36 cellular contexts compared by ENCODE assay signal in the genomic region with DNA sequence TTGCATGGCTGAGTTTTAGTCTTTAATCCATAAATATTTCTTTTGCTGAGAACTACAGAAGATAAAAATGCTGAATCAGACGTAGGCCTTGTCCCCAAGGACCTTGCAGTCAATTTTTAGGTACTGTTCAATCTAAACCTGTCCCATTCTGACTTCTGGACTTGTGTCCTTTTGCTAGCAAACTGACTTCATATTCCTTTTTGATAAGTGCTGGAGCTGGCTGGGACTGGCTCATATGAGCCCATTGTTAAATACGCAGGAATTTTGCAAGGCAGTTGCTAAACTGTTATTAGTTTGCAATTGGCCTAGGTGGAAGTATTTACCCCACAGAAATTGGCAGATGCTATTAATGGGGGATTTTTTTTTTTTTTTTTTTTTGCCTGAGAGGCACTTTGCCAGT.
DNase-seq lines count a peak whose midpoint lies in the region; ATAC-seq, FAIRE-seq and TF ChIP-seq lines count a peak whose summit lies in the region.
"Had no signal": no experiment of that assay in that cellular context is flagged by ENCODE, and none has a peak within 500 bp of the region (broad histone marks: within the 10 kb centered on the region; RNA-seq: fewer than 3 reads in every experiment).

No MANE protein-coding gene starts in this region.

- H3K79me2 ChIP-seq in GM23338 (replicated peaks; ENCODE audit: insufficient read depth) (no peaks in the 10 kb centered on the region), H1 (ENCODE audit: control insufficient read depth in 1 of 2, insufficient read depth in 2 of 2, low read length in 2 of 2) (no peaks in the 10 kb centered on the region)

- H2AK5ac ChIP-seq in H1 (ENCODE audit: low read depth, low read length) (no peak overlapping the region), neuronal stem cell (ENCODE audit: low read depth, low read length) (no peak overlapping the region)

- no peaks in the 10 kb centered on the region for H3K9me2 ChIP-seq in GM23338 (ENCODE audit: insufficient read depth)

- CTCF ChIA-PET in H1 (lab: Charles Lee; ENCODE audit: partially characterized antibody): no interaction called here

- H3K27me3 ChIP-seq in GM23338 (ENCODE audit: insufficient read depth) (no peaks in the 10 kb centered on the region), H1 (replicated peaks in 1 of 4; ENCODE audit: control insufficient read depth in 3 of 4, extremely low read depth in 1 of 4, insufficient read depth in 3 of 4, low read length in 3 of 4) (no peaks in the 10 kb centered on the region), neuronal stem cell (ENCODE audit: control insufficient read depth in 3 of 3, insufficient read depth in 3 of 3, low read depth in 1 of 3, low read length in 3 of 3) (no peaks in the 10 kb centered on the region), esophagus muscularis mucosa (no peaks in the 10 kb centered on the region), SJCRH30 (no peaks in the 10 kb centered on the region)
- H3K27me3 ChIP-seq: BE2C; BLaER1; BLaER1 treated with 17β-estradiol and CSF1 and Interleukin-3, amounts not matched to agents 10 nM and 100 nM had no signal

- ATAC-seq in GM23338 (no peak), left lobe of liver (peak; percentile 71), sciatic nerve (no peak)
- ATAC-seq: A549; CD8-positive, alpha-beta T cell had no signal

- H3F3A ChIP-seq in GM23338 (replicated peaks; ENCODE audit: low read depth): no peaks in the 10 kb centered on the region

- H2BK15ac ChIP-seq in H1 (ENCODE audit: low read length) (no peak overlapping the region), neuronal stem cell (ENCODE audit: low read length) (no peak overlapping the region)

- H3K4me1 ChIP-seq in GM23338 (ENCODE audit: insufficient read depth) (no peaks in the 10 kb centered on the region), H1 (replicated peaks in 1 of 4; ENCODE audit: control insufficient read depth in 3 of 4, insufficient read depth in 4 of 4, low read length in 3 of 4) (no peaks in the 10 kb centered on the region), neuronal stem cell (ENCODE audit: control insufficient read depth in 2 of 2, insufficient read depth in 1 of 2, low read depth in 1 of 2, low read length in 2 of 2) (peaks cover 0 to 2% of the 10 kb centered on the region in 2 donors), esophagus muscularis mucosa (no peaks in the 10 kb centered on the region), SJCRH30 (no peaks in the 10 kb centered on the region)
- H3K4me1 ChIP-seq: A549; BE2C; BLaER1; BLaER1 treated with 17β-estradiol and CSF1 and Interleukin-3, amounts not matched to agents 10 nM and 100 nM; Caco-2 had no signal

- H2BK5ac ChIP-seq in H1 (ENCODE audit: low read depth, low read length) (no peak overlapping the region), neuronal stem cell (ENCODE audit: low read length) (no peak overlapping the region)

- TF ChIP-seq POLR2A in H1 (IDR thresholded peaks at IDR 0.05; ENCODE audit: control extremely low read depth in 1 of 2, low read depth in 2 of 2, low read length in 2 of 2): no peak
- TF ChIP-seq POLR2A in esophagus muscularis mucosa (IDR thresholded peaks at IDR 0.05; ENCODE audit: low read depth): no peak

- H3K36me3 ChIP-seq in GM23338 (ENCODE audit: insufficient read depth) (no peaks in the 10 kb centered on the region), H1 (ENCODE audit: control insufficient read depth in 2 of 4, insufficient read depth in 4 of 4, low read length in 3 of 4) (no peaks in the 10 kb centered on the region), neuronal stem cell (replicated peaks in 1 of 2; ENCODE audit: control insufficient read depth in 2 of 2, insufficient read depth in 2 of 2, low read length in 2 of 2) (no peaks in the 10 kb centered on the region), esophagus muscularis mucosa (no peaks in the 10 kb centered on the region), SJCRH30 (no peaks in the 10 kb centered on the region)
- H3K36me3 ChIP-seq: BE2C; BLaER1; BLaER1 treated with 17β-estradiol and CSF1 and Interleukin-3, amounts not matched to agents 10 nM and 100 nM had no signal

- POLR2A ChIA-PET in H1 (lab: Charles Lee; ENCODE audit: partially characterized antibody): no interaction called here

- no peak overlapping the region for H3K56ac ChIP-seq in H1 (replicated peaks; ENCODE audit: insufficient read length, low read depth, low read length)

- H2BK20ac ChIP-seq in H1 (ENCODE audit: low read length): no peak overlapping the region

- no peaks in the 10 kb centered on the region for H4K20me1 ChIP-seq in GM23338 (replicated peaks; ENCODE audit: insufficient read depth)
- no peaks in the 10 kb centered on the region for H4K20me1 ChIP-seq in H1 (replicated peaks in 1 of 2; ENCODE audit: control insufficient read depth in 1 of 2, insufficient read depth in 2 of 2, low read length in 2 of 2)
- H4K20me1 ChIP-seq: BLaER1; BLaER1 treated with 17β-estradiol and CSF1 and Interleukin-3, amounts not matched to agents 10 nM and 100 nM had no signal

- TF ChIP-seq CTCF in GM23338 (conservative IDR thresholded peaks at IDR 0.05; ENCODE audit: low read depth in 2 of 2) (no peak), H1 (IDR thresholded peaks at IDR 0.05; ENCODE audit: control extremely low read depth in 1 of 3, insufficient read depth in 1 of 3, low read depth in 1 of 3, low read length in 3 of 3) (no peak), esophagus muscularis mucosa (IDR thresholded peaks at IDR 0.05) (no peak)

- H2AFZ ChIP-seq in GM23338: no peak overlapping the region
- H2AFZ ChIP-seq in H1 (ENCODE audit: low read length): 0 out of 2 replicates have a peak overlapping the region, but pooled peaks have one; percentile 50
- peak overlapping the region; percentile 45 for H2AFZ ChIP-seq in neuronal stem cell (ENCODE audit: low read length)

- H3K9me3 ChIP-seq in H1 (ENCODE audit: insufficient read depth in 2 of 2, low read depth in 1 of 2, low read length in 1 of 2) (no peaks in the 10 kb centered on the region), neuronal stem cell (replicated peaks in 1 of 2; ENCODE audit: control insufficient read depth in 2 of 2, insufficient read depth in 1 of 2, low read depth in 1 of 2, low read length in 2 of 2) (no peaks in the 10 kb centered on the region), esophagus muscularis mucosa (no peaks in the 10 kb centered on the region), SJCRH30 (replicated peaks) (no peaks in the 10 kb centered on the region)
- H3K9me3 ChIP-seq: A549, BE2C, BLaER1, Caco-2 had no signal

- H3K18ac ChIP-seq in H1 (ENCODE audit: extremely low read depth, low read length) (no peak overlapping the region), neuronal stem cell (ENCODE audit: low read length) (no peak overlapping the region)

- peaks cover 5% of the 10 kb centered on the region; the same call in 2 of the 3 replicates for H3K36me3 Mint-ChIP-seq in GM23338 (ENCODE audit: low read depth)
- H3K36me3 Mint-ChIP-seq: CD14-positive monocyte; CD4-positive, alpha-beta memory T cell; CD4-positive, CD25-positive, alpha-beta regulatory T cell; CD8-positive, alpha-beta T cell had no signal

- no peak overlapping the region for H3K23ac ChIP-seq in H1 (ENCODE audit: insufficient read length)
- no peak overlapping the region for H3K23ac ChIP-seq in neuronal stem cell (ENCODE audit: low read depth, low read length, poor library complexity)

- peaks cover 4% of the 10 kb centered on the region for H3K27me3 Mint-ChIP-seq in GM23338 (ENCODE audit: insufficient read depth, low read depth, poor library complexity)
- H3K27me3 Mint-ChIP-seq: B cell; CD4-positive, alpha-beta memory T cell; CD4-positive, alpha-beta T cell; CD4-positive, CD25-positive, alpha-beta regulatory T cell; CD8-positive, alpha-beta memory T cell had no signal

- no peak overlapping the region for H3K4me3 Mint-ChIP-seq in GM23338
- H3K4me3 Mint-ChIP-seq: B cell; CD14-positive monocyte; CD4-positive, alpha-beta memory T cell; CD4-positive, alpha-beta T cell; CD4-positive, CD25-positive, alpha-beta regulatory T cell; CD8-positive, alpha-beta memory T cell; CD8-positive, alpha-beta T cell had no signal

- peaks cover 7% of the 10 kb centered on the region; the same call in 2 of the 3 replicates for H3K9me3 Mint-ChIP-seq in GM23338

- FAIRE-seq in H1 (lab: Jason Lieb, UNC): no peak
- FAIRE-seq: A204.1, A549 had no signal

- no peak overlapping the region for H4K8ac ChIP-seq in H1 (ENCODE audit: extremely low read depth, insufficient read depth, low read length)
- H4K8ac ChIP-seq in neuronal stem cell (ENCODE audit: low read depth, low read length): no peak overlapping the region

- H3K9ac ChIP-seq in H1 (replicated peaks in 1 of 4; ENCODE audit: extremely low read depth in 1 of 4, low read depth in 3 of 4, low read length in 3 of 4) (no peak overlapping the region), neuronal stem cell (ENCODE audit: low read depth, low read length, poor library complexity) (no peak overlapping the region)
- H3K9ac ChIP-seq: BLaER1; BLaER1 treated with 17β-estradiol and CSF1 and Interleukin-3, amounts not matched to agents 10 nM and 100 nM had no signal

- H3K23me2 ChIP-seq in H1 (ENCODE audit: low read depth, low read length): no peaks in the 10 kb centered on the region

- H3K4me3 ChIP-seq in GM23338: no peak overlapping the region
- H3K4me3 ChIP-seq in H1 (ENCODE audit: extremely low read depth in 1 of 4, insufficient read depth in 2 of 4, low read depth in 3 of 4, low read length in 4 of 4): no peak overlapping the region
- H3K4me3 ChIP-seq in neuronal stem cell (ENCODE audit: low read length in 2 of 2): no peak overlapping the region
- no peak overlapping the region for H3K4me3 ChIP-seq in esophagus muscularis mucosa
- H3K4me3 ChIP-seq in SJCRH30: no peak overlapping the region
- H3K4me3 ChIP-seq: A549; BLaER1; BLaER1 treated with 17β-estradiol and CSF1 and Interleukin-3, amounts not matched to agents 10 nM and 100 nM had no signal

- H2BK12ac ChIP-seq in H1 (ENCODE audit: low read depth, low read length) (no peak overlapping the region), neuronal stem cell (ENCODE audit: low read length) (no peak overlapping the region)

- no peak overlapping the region for H4K91ac ChIP-seq in H1 (replicated peaks; ENCODE audit: insufficient read length, low read length)
- H4K91ac ChIP-seq in neuronal stem cell (ENCODE audit: low read depth, low read length, poor library complexity): no peak overlapping the region

- H3K27ac ChIP-seq in GM23338 (ENCODE audit: low read depth) (no peak overlapping the region), H1 (ENCODE audit: low read depth, low read length) (no peak overlapping the region), neuronal stem cell (replicated peaks; ENCODE audit: low read length) (no peak overlapping the region), esophagus muscularis mucosa (replicated peaks in 1 of 4) (no peak overlapping the region), SJCRH30 (no peak overlapping the region)
- H3K27ac ChIP-seq: 22Rv1; A549; BLaER1; BLaER1 treated with 17β-estradiol and CSF1 and Interleukin-3, amounts not matched to agents 10 nM and 100 nM; C4-2B had no signal

- H3K14ac ChIP-seq in H1 (ENCODE audit: insufficient read length): no peak overlapping the region
- H3K14ac ChIP-seq in neuronal stem cell (ENCODE audit: low read length): no peak overlapping the region

- no peak for TF ChIP-seq RAD21 in H1 (IDR thresholded peaks at IDR 0.05 in 1 of 2, conservative IDR thresholded peaks at IDR 0.05 in 1 of 2; ENCODE audit: low read depth in 2 of 2, low read length in 2 of 2)

- DNase-seq in GM23338 (ENCODE audit: low spot score): no peak
- no peak for DNase-seq in H1 (ENCODE audit: low read depth in 1 of 2, low spot score in 2 of 2)
- DNase-seq in left lobe of liver (ENCODE audit: low spot score): no peak
- DNase-seq in neuronal stem cell (ENCODE audit: low spot score): no peak
- DNase-seq in stimulated activated CD4-positive, alpha-beta T cell treated with anti-CD3 and anti-CD28 coated beads, Interleukin-4, amount 100 ng/mL, for 24 hours: no peak
- no peak for DNase-seq in sciatic nerve (ENCODE audit: low spot score)
- no peak for DNase-seq in esophagus muscularis mucosa (ENCODE audit: extremely low spot score)
- DNase-seq in SJCRH30: no peak
- DNase-seq: 8988T; ACHN; AML-193; BE2C; C1 segment of cervical spinal cord; Caco-2; Calu3; CD4-positive, alpha-beta memory T cell; CD4-positive, alpha-beta T cell; CD4-positive, CD25-positive, alpha-beta regulatory T cell; CD8-positive, alpha-beta memory T cell; CD8-positive, alpha-beta T cell; COR-L47; DMS 273 treated with DMSO at 0.1 percent for 48 hours; DMS153; DMS53; DMS79; DMS79 treated with DMSO at 0.1 percent for 48 hours; DND-41; EL had no signal

- no peak overlapping the region for H3K4me2 ChIP-seq in GM23338
- no peak overlapping the region for H3K4me2 ChIP-seq in H1 (ENCODE audit: insufficient read depth in 1 of 2, low read depth in 2 of 2, low read length in 2 of 2)
- H3K4me2 ChIP-seq in neuronal stem cell (ENCODE audit: insufficient read depth, low read length, poor library complexity, severe bottlenecking): no peak overlapping the region
- H3K4me2 ChIP-seq: A549; BLaER1; BLaER1 treated with 17β-estradiol and CSF1 and Interleukin-3, amounts not matched to agents 10 nM and 100 nM had no signal

- H3K4me1 Mint-ChIP-seq in GM23338: no peaks in the 10 kb centered on the region
- H3K4me1 Mint-ChIP-seq: B cell; CD14-positive monocyte; CD4-positive, alpha-beta memory T cell; CD4-positive, CD25-positive, alpha-beta regulatory T cell; CD8-positive, alpha-beta memory T cell had no signal

- H3K27ac Mint-ChIP-seq in GM23338: peak overlapping the region; percentile 72; the same call in 1 of the 2 replicates
- H3K27ac Mint-ChIP-seq: B cell; CD14-positive monocyte; CD4-positive, alpha-beta memory T cell; CD4-positive, alpha-beta T cell; CD4-positive, CD25-positive, alpha-beta regulatory T cell; CD8-positive, alpha-beta memory T cell; CD8-positive, alpha-beta T cell had no signal

- H2BK120ac ChIP-seq in H1 (replicated peaks; ENCODE audit: low read depth, low read length): no peak overlapping the region
- H2BK120ac ChIP-seq in neuronal stem cell (ENCODE audit: low read depth, low read length): no peak overlapping the region

- intact Hi-C loops in sciatic nerve (cut with DNase I) (no loop called here), esophagus muscularis mucosa (cut with DNase I) (no loop called here)

- H3K79me1 ChIP-seq in H1 (ENCODE audit: low read depth, low read length) (no peaks in the 10 kb centered on the region), neuronal stem cell (ENCODE audit: low read depth, low read length) (no peaks in the 10 kb centered on the region)

- H3K4ac ChIP-seq in H1 (replicated peaks; ENCODE audit: insufficient read length, low read depth, low read length) (no peak overlapping the region), neuronal stem cell (ENCODE audit: low read length) (no peak overlapping the region)

- TF ChIP-seq EP300 in H1 (IDR thresholded peaks at IDR 0.05; ENCODE audit: borderline replicate concordance in 1 of 2, low read depth in 2 of 2, low read length in 2 of 2): no peak
- TF ChIP-seq EP300 in esophagus muscularis mucosa (IDR thresholded peaks at IDR 0.05): no peak

- no peak overlapping the region for H4K5ac ChIP-seq in H1 (ENCODE audit: insufficient read length, low read depth, low read length)

- WGBS in H1 (ENCODE audit: extremely low coverage in 1 of 2, insufficient coverage in 1 of 2, insufficient read length in 1 of 2, insufficient replicate concordance in 2 of 2, low coverage in 1 of 2, low lambda C conversion rate in 2 of 2, missing lambda C conversion rate in 1 of 2), 2 experiments: 78% methylated on average over 2 of the region's 2 CpGs; no CpG with 5 or more reads in 1 of the 2 experiments
- no CpG with 5 or more reads among the region's 2 CpGs for WGBS in neuronal stem cell (ENCODE audit: extremely low coverage in 2 of 2, insufficient read length in 2 of 2, insufficient replicate concordance in 1 of 2), 2 donors
- WGBS in esophagus muscularis mucosa: 73% methylated on average over 2 of the region's 2 CpGs
